In the genomic region with DNA sequence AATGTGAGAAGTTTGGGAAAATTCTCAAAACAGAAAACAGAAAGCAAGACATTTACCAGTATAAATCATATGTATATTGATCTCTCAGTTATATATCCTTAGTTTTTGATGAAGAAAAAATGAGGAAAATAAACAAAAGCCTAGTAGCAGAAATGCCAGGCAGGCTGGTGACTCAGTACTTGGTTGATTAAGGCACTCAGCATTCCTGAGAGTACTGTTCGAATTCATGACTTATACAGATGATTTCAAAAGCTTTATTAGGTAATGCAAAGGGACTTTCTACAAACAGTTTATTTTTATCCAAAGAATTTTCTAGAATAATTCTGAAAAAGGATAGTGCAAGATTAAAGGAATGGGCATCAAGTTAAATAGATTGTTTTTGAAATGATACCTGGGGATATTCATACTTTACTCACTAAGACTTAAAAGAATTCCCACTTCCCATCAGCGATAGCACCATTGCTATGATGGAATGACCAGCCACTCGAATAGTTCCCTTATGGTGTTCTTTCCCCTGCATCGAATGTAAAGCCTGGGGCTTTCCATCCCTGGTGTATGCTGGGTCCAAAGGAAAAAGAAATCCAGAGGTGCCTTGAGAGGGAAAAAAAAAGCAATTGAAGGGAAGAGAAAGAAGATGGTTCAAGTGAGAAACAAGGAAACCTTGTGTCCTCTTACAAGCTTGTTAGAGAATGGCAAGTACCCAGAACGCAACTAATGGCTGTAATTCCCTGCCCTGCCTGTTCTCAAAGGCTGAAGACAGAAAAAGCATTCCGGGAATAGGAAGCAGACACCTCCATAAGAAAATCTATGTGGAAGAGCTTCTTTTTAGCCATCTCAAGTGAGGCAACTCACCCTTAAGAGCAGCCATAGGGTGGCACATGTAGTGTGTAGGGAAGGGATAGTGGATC, we compare ENCODE assay signal across 12 cellular contexts.
DNase-seq lines count a peak whose midpoint lies in the region; ATAC-seq, FAIRE-seq and TF ChIP-seq lines count a peak whose summit lies in the region.
"Had no signal": no experiment of that assay in that cellular context is flagged by ENCODE, and none has a peak within 500 bp of the region (broad histone marks: within the 10 kb centered on the region; RNA-seq: fewer than 3 reads in every experiment).

No MANE protein-coding gene starts in this region.

- H3K36me3 ChIP-seq in BJ (ENCODE audit: control insufficient read depth, insufficient read depth, low read length), result no peaks in the 10 kb centered on the region
- H3K36me3 ChIP-seq in PC-3 (ENCODE audit: low read depth, low read length), result no peaks in the 10 kb centered on the region
- no peaks in the 10 kb centered on the region for H3K36me3 ChIP-seq in endothelial cell of umbilical vein (ENCODE audit: control insufficient read depth in 2 of 2, extremely low read depth in 1 of 2, insufficient read depth in 2 of 2, low read length in 2 of 2)

- H2AFZ ChIP-seq in PC-3 (ENCODE audit: low read length) (no peak overlapping the region), endothelial cell of umbilical vein (ENCODE audit: low read depth, low read length) (no peak overlapping the region)

- H3K4me2 ChIP-seq in PC-3 (ENCODE audit: low read length) (no peak overlapping the region), endothelial cell of umbilical vein (ENCODE audit: insufficient read depth, low read length) (no peak overlapping the region)

- dilution Hi-C loops in endothelial cell of umbilical vein (cut with MboI; ENCODE audit: extremely low pct_ligation_motif_present, low sequenced_read_pairs), result no loop called here

- ATAC-seq in PC-3 (peak; percentile 94), GM21723 (IDR thresholded peaks at IDR 0.05; ENCODE audit: unreplicated experiment) (no peak), HG02970 (IDR thresholded peaks at IDR 0.05; ENCODE audit: low FRiP score, unreplicated experiment) (no peak), HG03175 (IDR thresholded peaks at IDR 0.05; ENCODE audit: unreplicated experiment) (no peak), HG03439 (IDR thresholded peaks at IDR 0.05; ENCODE audit: unreplicated experiment) (no peak)
- ATAC-seq: activated CD8-positive, alpha-beta T cell treated with anti-CD3 and anti-CD28 coated beads for 36 hours; activated naive CD4-positive, alpha-beta T cell treated with anti-CD3 and anti-CD28 coated beads, Interleukin-2, amount 50 U/mL, for 72 hours had no signal

- POLR2A ChIA-PET in BJ (lab: Charles Lee) (interaction anchor here (0.7 kb wide), 1 partner anchor 15 kb away, joined by 4 read pairs; no protein-coding TSS in a partner anchor), PC-3 (lab: Charles Lee; ENCODE audit: unreplicated experiment) (no interaction called here), endothelial cell of umbilical vein (lab: Charles Lee) (no interaction called here)

- no peaks in the 10 kb centered on the region for H3K9me1 ChIP-seq in endothelial cell of umbilical vein (replicated peaks; ENCODE audit: control insufficient read depth, extremely low read depth, insufficient read depth, low read length)

- TF ChIP-seq CTCF in BJ (IDR thresholded peaks at IDR 0.05; ENCODE audit: insufficient read depth, low read depth, low read length) (no peak), PC-3 (conservative IDR thresholded peaks at IDR 0.05; ENCODE audit: low read depth, low read length) (no peak), endothelial cell of umbilical vein (IDR thresholded peaks at IDR 0.05; ENCODE audit: extremely low read depth in 1 of 2, insufficient read depth in 1 of 2, low read depth in 1 of 2, low read length in 2 of 2) (no peak)

- H3K4me1 ChIP-seq in PC-3 (ENCODE audit: insufficient read depth, low read length) (peaks cover 14% of the 10 kb centered on the region), endothelial cell of umbilical vein (ENCODE audit: control insufficient read depth, extremely low read depth, insufficient read depth, low read length) (peaks cover 5% of the 10 kb centered on the region)

- BruUV-seq in PC-3 (replicated peaks; lab: Mats Ljungman, UMichigan) (no TSS peak), endothelial cell of umbilical vein (replicated peaks; lab: Mats Ljungman, UMichigan) (no TSS peak)

- TF ChIP-seq POLR2A in endothelial cell of umbilical vein (IDR thresholded peaks at IDR 0.05; ENCODE audit: low read depth, low read length), result no peak

- intact Hi-C loops in PC-3 (cut with micrococcal nuclease) (no loop called here), endothelial cell of umbilical vein (cut with micrococcal nuclease) (no loop called here)

- DNase-seq in BJ (ENCODE audit: low read depth), result peak; percentile 32
- peak; percentile 84 for DNase-seq in PC-3
- peak; percentile 31 for DNase-seq in endothelial cell of umbilical vein (ENCODE audit: low read depth, low spot score)
- peak; percentile 58 for DNase-seq in myocyte (ENCODE audit: low read depth)
- DNase-seq: activated CD8-positive, alpha-beta T cell treated with anti-CD3 and anti-CD28 coated beads for 36 hours; effector memory CD4-positive, alpha-beta T cell; small intestine had no signal

- no peaks in the 10 kb centered on the region for H3K27me3 ChIP-seq in BJ (ENCODE audit: control insufficient read depth, insufficient read depth, low read length)
- no peaks in the 10 kb centered on the region for H3K27me3 ChIP-seq in PC-3 (ENCODE audit: low read length)
- H3K27me3 ChIP-seq in endothelial cell of umbilical vein (ENCODE audit: control insufficient read depth in 2 of 2, insufficient read depth in 2 of 2, low read length in 2 of 2), result no peaks in the 10 kb centered on the region

- H3K79me2 ChIP-seq in PC-3 (ENCODE audit: low read length) (no peaks in the 10 kb centered on the region), endothelial cell of umbilical vein (ENCODE audit: control insufficient read depth, insufficient read depth, low read length) (no peaks in the 10 kb centered on the region)

- no peaks in the 10 kb centered on the region for H3K9me2 ChIP-seq in PC-3 (replicated peaks; ENCODE audit: low read length)

- H3K4me3 ChIP-seq in BJ (ENCODE audit: low read depth, low read length), result no peak overlapping the region
- H3K4me3 ChIP-seq in PC-3 (ENCODE audit: low read length), result no peak overlapping the region
- no peak overlapping the region for H3K4me3 ChIP-seq in endothelial cell of umbilical vein (replicated peaks in 1 of 3; ENCODE audit: insufficient read depth in 1 of 3, low read depth in 1 of 3, low read length in 3 of 3)

- no peak for FAIRE-seq in endothelial cell of umbilical vein (lab: Jason Lieb, UNC)
- FAIRE-seq: small intestine had no signal

- CTCF ChIA-PET in BJ (lab: Yijun Ruan, JAX) (interaction anchor here (1.3 kb wide), 1 partner anchor 14 kb away, joined by 3 read pairs; no protein-coding TSS in a partner anchor), PC-3 (lab: Charles Lee) (no interaction called here), endothelial cell of umbilical vein (lab: Charles Lee) (interaction anchor here (0.8 to 1.0 kb wide), 2 partner anchors 15 to 59 kb away, joined by 3 to 4 read pairs; no protein-coding TSS in a partner anchor)

- H3K9ac ChIP-seq in PC-3 (ENCODE audit: low read length), result no peak overlapping the region
- H3K9ac ChIP-seq in endothelial cell of umbilical vein (replicated peaks; ENCODE audit: extremely low read depth, insufficient read depth, low read length), result no peak overlapping the region

- H3K27ac ChIP-seq in PC-3 (ENCODE audit: low read length) (no peak overlapping the region), endothelial cell of umbilical vein (ENCODE audit: insufficient read depth, low read depth, low read length) (no peak overlapping the region)

- no peaks in the 10 kb centered on the region for H4K20me1 ChIP-seq in PC-3 (ENCODE audit: low read length)
- H4K20me1 ChIP-seq in endothelial cell of umbilical vein (replicated peaks; ENCODE audit: control insufficient read depth, extremely low read depth, insufficient read depth, low read length), result no peaks in the 10 kb centered on the region

- no peaks in the 10 kb centered on the region for H3F3A ChIP-seq in PC-3 (ENCODE audit: low read length, unreplicated experiment)

- no peaks in the 10 kb centered on the region for H3K9me3 ChIP-seq in PC-3 (ENCODE audit: low read length)
- no peaks in the 10 kb centered on the region for H3K9me3 ChIP-seq in endothelial cell of umbilical vein (replicated peaks; ENCODE audit: control insufficient read depth, insufficient read depth, low read length)

TF ChIP-seq in endothelial cell of umbilical vein, 7 proteins besides CTCF, POLR2A, EP300 and RAD21:
- peak; percentile 41 for TF ChIP-seq FOS (IDR thresholded peaks at IDR 0.05; ENCODE audit: borderline replicate concordance, insufficient read depth, low read length)
- TF ChIP-seq MYC (IDR thresholded peaks at IDR 0.05; ENCODE audit: low read depth, low read length), result no peak
TF ChIP-seq in endothelial cell of umbilical vein: peak in this region for 1.

Comparison
In these comparisons a context has a peak if more than half of its experiments do, and no peak if none do; other contexts are left out.
1. DNase-seq: peak in every context shown above with its lines; median percentile 84 in PC-3; 58 in myocyte; 32 in BJ; 31 in endothelial cell of umbilical vein.